23 cellular contexts compared by ENCODE assay signal in the genomic region with DNA sequence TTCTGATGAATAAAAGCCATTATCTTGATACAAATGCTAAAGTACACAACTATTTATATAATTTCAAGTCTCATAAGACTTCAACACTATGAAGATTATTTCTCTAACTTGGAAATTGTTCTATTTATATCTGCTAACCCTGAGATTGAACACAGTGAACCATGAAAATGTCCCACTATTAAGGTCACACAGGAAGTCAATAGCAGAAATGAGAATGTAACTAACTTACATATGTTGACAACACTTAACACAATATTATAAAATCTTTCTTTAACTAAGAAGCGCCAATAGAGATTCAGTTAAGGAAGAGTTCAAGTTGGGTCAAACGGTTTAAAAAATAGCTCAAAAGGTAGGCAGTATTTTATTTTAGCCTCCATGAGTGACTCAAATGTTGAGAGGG.
"Had no signal": no experiment of that assay in that cellular context is flagged by ENCODE, and none has a peak within 500 bp of the region (broad histone marks: within the 10 kb centered on the region; RNA-seq: fewer than 3 reads in every experiment).

No MANE protein-coding gene starts in this region.

- H3K9me3 ChIP-seq: heart right ventricle, psoas muscle, spleen, suprapubic skin had no signal

- H3K27ac ChIP-seq: cardiac muscle cell, heart right ventricle, psoas muscle, spleen, suprapubic skin, VCaP had no signal

- H3K4me1 ChIP-seq: psoas muscle had no signal

- FAIRE-seq: colon, endothelial cell of umbilical vein, frontal cortex had no signal

- ATAC-seq: activated CD4-positive, alpha-beta T cell treated with anti-CD3 and anti-CD28 coated beads for 36 hours; activated CD8-positive, alpha-beta T cell treated with anti-CD3 and anti-CD28 coated beads, Interleukin-2, amount 10 ng/mL, durations not matched to agents 7 days and 5 days; heart right ventricle; left lobe of liver; natural killer cell treated with Interleukin-12 subunit alpha and Interleukin-12 subunit beta and Interleukin-15 and Interleukin-18, amount 100 ng/mL, for 72 hours; psoas muscle; sciatic nerve had no signal

- DNase-seq: activated CD4-positive, alpha-beta T cell treated with anti-CD3 and anti-CD28 coated beads for 36 hours; activated CD8-positive, alpha-beta memory T cell treated with anti-CD3 and anti-CD28 coated beads, Interleukin-2, amount 50 U/mL, for 48 hours; activated CD8-positive, alpha-beta T cell treated with anti-CD3 and anti-CD28 coated beads, Interleukin-2, amount 10 ng/mL, durations not matched to agents 7 days and 5 days; activated naive CD4-positive, alpha-beta T cell; heart right ventricle; islet precursor cell; mammary epithelial cell; occipital lobe; psoas muscle; spleen; stimulated activated CD4-positive, alpha-beta T cell treated with anti-CD3 and anti-CD28 coated beads, Interleukin-1b, Interleukin-23, amount 100 ng/mL, for 48 hours; stimulated activated naive CD4-positive, alpha-beta T cell had no signal

- H3K36me3 ChIP-seq: cardiac muscle cell, heart right ventricle, spleen, suprapubic skin had no signal

- H3K36me3 Mint-ChIP-seq: type B pancreatic cell had no signal

- H3K27ac Mint-ChIP-seq: activated CD8-positive, alpha-beta T cell treated with anti-CD3 and anti-CD28 coated beads, Interleukin-2, amount 10 ng/mL, durations not matched to agents 7 days and 5 days; natural killer cell treated with Interleukin-12 subunit alpha and Interleukin-12 subunit beta and Interleukin-15 and Interleukin-18, amount 100 ng/mL, for 72 hours; type B pancreatic cell had no signal

- H3K4me3 ChIP-seq: cardiac muscle cell, heart right ventricle, psoas muscle, spleen, suprapubic skin had no signal

- H3K27me3 Mint-ChIP-seq: activated CD4-positive, alpha-beta T cell treated with anti-CD3 and anti-CD28 coated beads for 36 hours; type B pancreatic cell had no signal

- H3K4me3 Mint-ChIP-seq: activated CD4-positive, alpha-beta T cell treated with anti-CD3 and anti-CD28 coated beads for 36 hours; activated CD8-positive, alpha-beta T cell treated with anti-CD3 and anti-CD28 coated beads, Interleukin-2, amount 10 ng/mL, durations not matched to agents 7 days and 5 days; activated T-helper 1 cell treated with anti-CD3 and anti-CD28 coated beads, Interleukin-12 subunit alpha, Interleukin-12 subunit beta, Interleukin-2, Interleukin-4 antibody, amounts not matched to agents 30 ng/mL and 10 ng/mL and 1 ng/mL, durations not matched to agents 14 hours and 24 hours and 36 hours; natural killer cell treated with Interleukin-12 subunit alpha and Interleukin-12 subunit beta and Interleukin-15 and Interleukin-18, amount 100 ng/mL, for 72 hours; type B pancreatic cell had no signal

- H3K27me3 ChIP-seq: cardiac muscle cell, heart right ventricle, spleen, suprapubic skin had no signal
